ENCODE assay signal across 9 cellular contexts in the genomic region with DNA sequence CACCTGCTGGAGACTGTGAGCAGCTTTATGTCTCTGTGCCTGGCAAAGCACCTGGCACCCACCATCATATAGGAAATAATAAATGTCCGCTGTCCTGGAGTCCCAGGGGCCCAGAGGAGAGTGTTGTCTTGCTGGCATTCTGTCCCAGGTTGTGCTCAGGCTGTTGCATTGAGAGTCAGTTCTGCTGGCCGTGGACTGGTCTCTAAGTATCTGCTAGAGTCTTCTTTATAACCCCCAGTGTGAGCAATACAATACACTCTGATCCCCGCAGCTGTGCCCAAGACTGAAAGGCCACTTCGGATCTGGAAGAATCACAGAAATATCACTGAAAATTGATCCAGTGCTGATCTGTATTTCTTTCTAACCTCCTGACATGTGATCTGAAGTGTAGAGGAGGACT. TPM values are rescaled to one million over a fixed set of nuclear protein-coding genes. Genes with fewer than 3 reads are reported as not detected.
DNase-seq lines count a peak whose midpoint lies in the region; TF ChIP-seq lines count a peak whose summit lies in the region.
"Had no signal": no experiment of that assay in that cellular context is flagged by ENCODE, and none has a peak within 500 bp of the region (broad histone marks: within the 10 kb centered on the region; RNA-seq: fewer than 3 reads in every experiment).

No MANE protein-coding gene starts in this region.

- H3K9me3 Mint-ChIP-seq in progenitor cell of endocrine pancreas (ENCODE audit: low read depth), result no peaks in the 10 kb centered on the region

- DNase-seq in SHP77 treated with DMSO at 0.1 percent for 48 hours (lab: John Stamatoyannopoulos, UW) (peak; percentile 2), SHP77 (lab: John Stamatoyannopoulos, UW) (no peak), adipocyte (ENCODE audit: low read depth) (no peak), cerebellar nuclear complex (lab: John Stamatoyannopoulos, UW) (no peak), progenitor cell of endocrine pancreas (ENCODE audit: low spot score, unreplicated experiment) (no peak)
- DNase-seq in stimulated activated naive CD4-positive, alpha-beta T cell treated with Interleukin-2 at 50 U/mL for 16 hours (lab: John Stamatoyannopoulos, UW), result no peak

- no peak overlapping the region for H3K27ac Mint-ChIP-seq in progenitor cell of endocrine pancreas

- TF ChIP-seq CTCF in liver (IDR thresholded peaks at IDR 0.05; ENCODE audit: low read depth, low read length, missing input control), result no peak
- TF ChIP-seq CTCF in progenitor cell of endocrine pancreas (IDR thresholded peaks at IDR 0.05; ENCODE audit: unreplicated experiment), result no peak

- H3K9me3 ChIP-seq in adipocyte (ENCODE audit: control insufficient read depth, low read length) (no peaks in the 10 kb centered on the region), liver (ENCODE audit: control insufficient read depth in 4 of 4, low read length in 3 of 4) (no peaks in the 10 kb centered on the region), subcutaneous abdominal adipose tissue (ENCODE audit: control insufficient read depth in 5 of 5, low read length in 5 of 5) (no peaks in the 10 kb centered on the region)

- H3K4me1 ChIP-seq in adipocyte (ENCODE audit: control insufficient read depth, insufficient read depth, low read length) (peaks cover 43% of the 10 kb centered on the region), liver (ENCODE audit: control insufficient read depth in 4 of 4, insufficient read depth in 4 of 4, low read length in 3 of 4) (peaks cover 0 to 19% (median 9%) of the 10 kb centered on the region in 4 donors), subcutaneous abdominal adipose tissue (ENCODE audit: control insufficient read depth in 5 of 5, insufficient read depth in 5 of 5, low read length in 5 of 5) (peaks cover 0 to 18% (median 15%) of the 10 kb centered on the region in 5 donors)

- H3K4me3 ChIP-seq in adipocyte (ENCODE audit: low read length) (peak overlapping the region; percentile 78), liver (ENCODE audit: low read depth in 1 of 3, low read length in 3 of 3) (no peak overlapping the region), subcutaneous abdominal adipose tissue (ENCODE audit: low read depth in 1 of 5, low read length in 5 of 5) (peak overlapping the region in 1 of 5 donors; percentile 53)

- peak overlapping the region; percentile 81 for H3K9ac ChIP-seq in adipocyte (ENCODE audit: low read length)
- H3K9ac ChIP-seq in liver (ENCODE audit: low read depth in 1 of 2, low read length in 2 of 2), result peak overlapping the region; percentile 51 to 77
- H3K9ac ChIP-seq in subcutaneous abdominal adipose tissue (ENCODE audit: low read length in 5 of 5), result peak overlapping the region in 4 of 5 donors; percentile 11 to 74 (median 66)

- no peak overlapping the region for H3K4me3 Mint-ChIP-seq in progenitor cell of endocrine pancreas (ENCODE audit: low read depth)

- no peaks in the 10 kb centered on the region for H3K27me3 Mint-ChIP-seq in progenitor cell of endocrine pancreas

- H3K4me1 Mint-ChIP-seq in progenitor cell of endocrine pancreas (ENCODE audit: low read depth), result peaks cover 12% of the 10 kb centered on the region

- peaks cover 12% of the 10 kb centered on the region for H3K36me3 Mint-ChIP-seq in progenitor cell of endocrine pancreas (ENCODE audit: insufficient read depth)

- H3K27me3 ChIP-seq in adipocyte (replicated peaks; ENCODE audit: control insufficient read depth, insufficient read depth, low read length) (no peaks in the 10 kb centered on the region), liver (ENCODE audit: control insufficient read depth in 4 of 4, insufficient read depth in 4 of 4, low read length in 3 of 4) (no peaks in the 10 kb centered on the region), subcutaneous abdominal adipose tissue (ENCODE audit: control insufficient read depth in 5 of 5, insufficient read depth in 4 of 5, low read length in 5 of 5) (no peaks in the 10 kb centered on the region)

- WGBS in liver, result 86% methylated on average over 4 of the region's 4 CpGs

- TF ChIP-seq RAD21 in liver (IDR thresholded peaks at IDR 0.05), result no peak

- peak overlapping the region; percentile 90 to 97 for H3K27ac ChIP-seq in liver (ENCODE audit: low read depth in 1 of 2, low read length in 2 of 2)
- peak overlapping the region; percentile 77 for H3K27ac ChIP-seq in subcutaneous abdominal adipose tissue (ENCODE audit: low read depth, low read length)
- H3K27ac ChIP-seq: VCaP had no signal

- peaks cover 65% of the 10 kb centered on the region for H3K36me3 ChIP-seq in adipocyte (ENCODE audit: control insufficient read depth, insufficient read depth, low read length, severe bottlenecking)
- peaks cover 4 to 54% (median 30%) of the 10 kb centered on the region in 4 donors for H3K36me3 ChIP-seq in liver (ENCODE audit: control insufficient read depth in 4 of 4, insufficient read depth in 3 of 4, low read depth in 1 of 4, low read length in 3 of 4)
- H3K36me3 ChIP-seq in subcutaneous abdominal adipose tissue (ENCODE audit: control insufficient read depth in 5 of 5, insufficient read depth in 5 of 5, low read length in 5 of 5), result peaks cover 38 to 54% (median 44%) of the 10 kb centered on the region in 5 donors

TF ChIP-seq in liver, 16 proteins besides CTCF, POLR2A, EP300 and RAD21:
- TF ChIP-seq JUND (IDR thresholded peaks at IDR 0.05), result no peak
- TF ChIP-seq HNF4G (IDR thresholded peaks at IDR 0.05), result no peak

RNA-seq across cellular contexts. Expression of gene HINT3, which starts 38.3 kb away (rescaled TPM):
- total RNA-seq in liver (10 to 100 TPM; 12.1 to 17.4 TPM), progenitor cell of endocrine pancreas (20.7 and 20.9 TPM in 2 replicates)
- polyA plus RNA-seq in liver, result 1 to 10 TPM; 5.6 to 9.2 TPM
